In the genomic region with DNA sequence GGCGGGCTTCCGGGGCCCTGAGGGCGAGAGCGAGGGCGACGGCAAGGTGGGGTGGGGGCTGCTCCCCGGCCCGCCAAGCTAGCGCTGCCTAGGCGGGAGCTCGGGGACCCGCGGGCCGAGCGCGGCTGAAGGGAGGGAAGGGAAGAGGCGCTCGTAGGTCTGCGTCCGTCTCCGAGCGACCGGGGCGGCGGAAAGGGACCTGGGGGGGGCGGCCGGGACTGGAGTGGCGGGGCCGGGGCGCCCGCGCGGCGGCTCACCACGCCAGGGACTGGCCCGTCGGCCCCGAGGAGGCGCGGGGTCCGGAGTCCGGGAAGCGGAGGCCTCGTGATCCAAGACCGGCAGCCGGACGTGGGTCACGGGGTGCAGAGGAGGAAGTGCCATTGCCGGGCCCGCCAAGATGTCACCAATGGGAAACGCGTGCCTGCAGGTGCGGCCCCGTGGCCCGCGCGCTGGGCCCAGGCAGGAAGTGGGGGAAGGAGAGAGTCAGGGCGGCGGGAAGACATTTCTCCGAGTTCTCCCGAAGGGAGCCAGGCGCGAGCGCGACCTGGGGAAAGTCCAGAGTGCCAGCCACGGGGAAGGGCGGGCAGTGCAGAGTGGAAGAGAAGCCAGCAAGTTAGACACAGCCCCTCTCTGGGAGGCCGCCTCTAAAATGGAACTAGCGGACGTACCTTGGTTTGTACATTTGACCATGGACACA, we compare ENCODE assay signal across 8 cellular contexts. TPM values are rescaled to one million over a fixed set of nuclear protein-coding genes. Genes with fewer than 3 reads are reported as not detected.
DNase-seq lines count a peak whose midpoint lies in the region; ATAC-seq and TF ChIP-seq lines count a peak whose summit lies in the region.

No MANE protein-coding gene starts in this region.

- peaks cover 60% of the 10 kb centered on the region for H3K36me3 ChIP-seq in BE2C

- no peak for TF ChIP-seq CTCF in BE2C (IDR thresholded peaks at IDR 0.05; ENCODE audit: low read depth, low read length)

- peaks cover 4% of the 10 kb centered on the region; the same call in 1 of the 2 replicates for H3K4me1 ChIP-seq in BE2C

- peak overlapping the region; percentile 91 for H3K27ac Mint-ChIP-seq in activated CD8-positive, alpha-beta T cell treated with anti-CD3 and anti-CD28 coated beads, Interleukin-2, amount 10 ng/mL, durations not matched to agents 7 days and 5 days
- H3K27ac Mint-ChIP-seq in effector memory CD8-positive, alpha-beta T cell, result peak overlapping the region; percentile 87 to 98
- peak overlapping the region; percentile 92 for H3K27ac Mint-ChIP-seq in memory B cell

- POLR2A ChIA-PET in activated CD8-positive, alpha-beta T cell treated with anti-CD3 and anti-CD28 coated beads, Interleukin-2, amount 10 ng/mL, durations not matched to agents 7 days and 5 days (lab: Charles Lee), result interaction anchor here (0.6 to 8.7 kb wide), 11 partner anchors 10 to 259 kb away, joined by 3 to 179 read pairs (median 4); a partner anchor contains a TSS

- peaks cover 86% of the 10 kb centered on the region for H3K36me3 Mint-ChIP-seq in activated CD8-positive, alpha-beta T cell treated with anti-CD3 and anti-CD28 coated beads, Interleukin-2, amount 10 ng/mL, durations not matched to agents 7 days and 5 days (ENCODE audit: low read depth)
- H3K36me3 Mint-ChIP-seq in effector memory CD8-positive, alpha-beta T cell (ENCODE audit: insufficient read depth), result peaks cover 87% of the 10 kb centered on the region
- H3K36me3 Mint-ChIP-seq in memory B cell, result peaks cover 19% of the 10 kb centered on the region

- no peaks in the 10 kb centered on the region for H3K27me3 Mint-ChIP-seq in activated CD8-positive, alpha-beta T cell treated with anti-CD3 and anti-CD28 coated beads, Interleukin-2, amount 10 ng/mL, durations not matched to agents 7 days and 5 days (ENCODE audit: low read depth)
- H3K27me3 Mint-ChIP-seq in effector memory CD8-positive, alpha-beta T cell, result no peaks in the 10 kb centered on the region
- no peaks in the 10 kb centered on the region for H3K27me3 Mint-ChIP-seq in memory B cell

- no peaks in the 10 kb centered on the region for H3K9me3 Mint-ChIP-seq in activated CD8-positive, alpha-beta T cell treated with anti-CD3 and anti-CD28 coated beads, Interleukin-2, amount 10 ng/mL, durations not matched to agents 7 days and 5 days (ENCODE audit: insufficient read depth)
- H3K9me3 Mint-ChIP-seq in effector memory CD8-positive, alpha-beta T cell, result no peaks in the 10 kb centered on the region
- H3K9me3 Mint-ChIP-seq in memory B cell, result no peaks in the 10 kb centered on the region

- peak overlapping the region; percentile 82 for H3K4me3 Mint-ChIP-seq in activated CD8-positive, alpha-beta T cell treated with anti-CD3 and anti-CD28 coated beads, Interleukin-2, amount 10 ng/mL, durations not matched to agents 7 days and 5 days
- H3K4me3 Mint-ChIP-seq in effector memory CD8-positive, alpha-beta T cell, result peak overlapping the region; percentile 86 to 97
- peak overlapping the region; percentile 85 for H3K4me3 Mint-ChIP-seq in memory B cell

- H3K9me3 ChIP-seq in BE2C, result no peaks in the 10 kb centered on the region

- peak; percentile 86 for ATAC-seq in HG03354 (IDR thresholded peaks at IDR 0.05; ENCODE audit: poor library complexity, severe bottlenecking, unreplicated experiment)
- ATAC-seq in activated CD8-positive, alpha-beta T cell treated with anti-CD3 and anti-CD28 coated beads, Interleukin-2, amount 10 ng/mL, durations not matched to agents 7 days and 5 days, result peak; percentile 80
- peak; percentile 68 for ATAC-seq in effector memory CD8-positive, alpha-beta T cell (replicated peaks)
- peak; percentile 80 for ATAC-seq in memory B cell (ENCODE audit: low read depth)

- DNase-seq in BE2C, result peak; percentile 89
- peak; percentile 88 for DNase-seq in GM19238 (ENCODE audit: insufficient read length, low spot score)
- peak; percentile 92 for DNase-seq in NCI-H774 (lab: John Stamatoyannopoulos, UW)
- DNase-seq in activated CD8-positive, alpha-beta T cell treated with anti-CD3 and anti-CD28 coated beads, Interleukin-2, amount 10 ng/mL, durations not matched to agents 7 days and 5 days, result peak; percentile 91
- DNase-seq in effector memory CD8-positive, alpha-beta T cell, result peak; percentile 58 to 64 (median 61)
- DNase-seq in memory B cell (ENCODE audit: low spot score in 2 of 2), result peak; percentile 69 to 78
- DNase-seq in stimulated activated CD8-positive, alpha-beta memory T cell treated with anti-CD3 and anti-CD28 coated beads, Interleukin-15, amount 100 ng/mL, for 1 hour (ENCODE audit: low read depth), result peak; percentile 41

- H3K4me3 ChIP-seq in BE2C (ENCODE audit: low read depth, low read length), result peak overlapping the region; percentile 80

- H3K27me3 ChIP-seq in BE2C, result no peaks in the 10 kb centered on the region

- peaks cover 73% of the 10 kb centered on the region for H3K4me1 Mint-ChIP-seq in activated CD8-positive, alpha-beta T cell treated with anti-CD3 and anti-CD28 coated beads, Interleukin-2, amount 10 ng/mL, durations not matched to agents 7 days and 5 days (ENCODE audit: low read depth)
- H3K4me1 Mint-ChIP-seq in effector memory CD8-positive, alpha-beta T cell (ENCODE audit: low read depth in 2 of 2), result peaks cover 63 to 82% of the 10 kb centered on the region in 2 donors
- peaks cover 56% of the 10 kb centered on the region for H3K4me1 Mint-ChIP-seq in memory B cell

- CTCF ChIA-PET in activated CD8-positive, alpha-beta T cell treated with anti-CD3 and anti-CD28 coated beads, Interleukin-2, amount 10 ng/mL, durations not matched to agents 7 days and 5 days (lab: Charles Lee), result interaction anchor here (1.0 to 1.5 kb wide), 5 partner anchors 9 to 25 kb away, joined by 3 to 5 read pairs (median 3); a partner anchor contains a TSS

RNA-seq across cellular contexts. Expression of a gene that starts 11.9 kb away (rescaled TPM):
- 240 TPM for polyA plus RNA-seq in BE2C (2012; ENCODE audit: insufficient read depth, insufficient read length, low read depth)
- 100 to 1,000 TPM; 512 to 515 TPM for total RNA-seq in activated CD8-positive, alpha-beta T cell treated with anti-CD3 and anti-CD28 coated beads, Interleukin-2, amount 10 ng/mL, durations not matched to agents 7 days and 5 days

RNA-seq across cellular contexts. Expression of a gene that starts 25.6 kb away (rescaled TPM):
- polyA plus RNA-seq in BE2C (2012; ENCODE audit: insufficient read depth, insufficient read length, low read depth), result not detected
- not detected for total RNA-seq in activated CD8-positive, alpha-beta T cell treated with anti-CD3 and anti-CD28 coated beads, Interleukin-2, amount 10 ng/mL, durations not matched to agents 7 days and 5 days

RNA-seq across cellular contexts. Expression of a gene that starts 39.8 kb away (rescaled TPM):
- polyA plus RNA-seq in BE2C (2012; ENCODE audit: insufficient read depth, insufficient read length, low read depth), result 0.74 TPM
- 1 to 10 TPM; 4.8 to 5.2 TPM for total RNA-seq in activated CD8-positive, alpha-beta T cell treated with anti-CD3 and anti-CD28 coated beads, Interleukin-2, amount 10 ng/mL, durations not matched to agents 7 days and 5 days

Comparison
In these comparisons a context has a peak if more than half of its experiments do, and no peak if none do; other contexts are left out.
1. Peak in every context shown above with its lines: DNase-seq, ATAC-seq and H3K4me3 ChIP-seq.
2. DNase-seq: peak in every context shown above with its lines; median percentile 92 in NCI-H774; 91 in activated CD8-positive, alpha-beta T cell treated with anti-CD3 and anti-CD28 coated beads, Interleukin-2, amount 10 ng/mL, durations not matched to agents 7 days and 5 days; 89 in BE2C; 88 in GM19238; 74 in memory B cell; 61 in effector memory CD8-positive, alpha-beta T cell; 41 in stimulated activated CD8-positive, alpha-beta memory T cell treated with anti-CD3 and anti-CD28 coated beads, Interleukin-15, amount 100 ng/mL, for 1 hour.